17 cellular contexts compared by ENCODE assay signal in genomic region chr4:165382640-165383039, GRCh38. TPM values are rescaled to one million over a fixed set of nuclear protein-coding genes. Genes with fewer than 3 reads are reported as not detected.
DNase-seq lines count a peak whose midpoint lies in the region; ATAC-seq, FAIRE-seq and TF ChIP-seq lines count a peak whose summit lies in the region.
"Had no signal": no experiment of that assay in that cellular context is flagged by ENCODE, and none has a peak within 500 bp of the region (broad histone marks: within the 10 kb centered on the region; RNA-seq: fewer than 3 reads in every experiment).

No MANE protein-coding gene starts in this region.

- no peak overlapping the region for H3K4me3 ChIP-seq in keratinocyte (ENCODE audit: control insufficient read depth in 2 of 3, extremely low read depth in 1 of 3, insufficient read depth in 2 of 3, low read depth in 1 of 3, low read length in 3 of 3)
- H3K4me3 ChIP-seq in thoracic aorta, result peak overlapping the region; percentile 50

- no peak overlapping the region for H3K27ac Mint-ChIP-seq in Calu3 (ENCODE audit: unreplicated experiment)
- H3K27ac Mint-ChIP-seq: CD4-positive, alpha-beta memory T cell; IgD-negative memory B cell had no signal

- peaks cover 7% of the 10 kb centered on the region for H3K36me3 Mint-ChIP-seq in Calu3 (ENCODE audit: insufficient read depth, unreplicated experiment)
- H3K36me3 Mint-ChIP-seq: CD4-positive, alpha-beta memory T cell; IgD-negative memory B cell had no signal

- H3K9me3 Mint-ChIP-seq in Calu3 (ENCODE audit: low read depth, unreplicated experiment), result no peaks in the 10 kb centered on the region
- H3K9me3 Mint-ChIP-seq: CD4-positive, alpha-beta memory T cell had no signal

- H2AFZ ChIP-seq in keratinocyte (ENCODE audit: control insufficient read depth, low read length), result no peak overlapping the region

- H3K79me2 ChIP-seq in keratinocyte (ENCODE audit: control insufficient read depth, insufficient read depth, low read length), result no peaks in the 10 kb centered on the region

- peaks cover 5% of the 10 kb centered on the region for H3K27me3 ChIP-seq in keratinocyte (ENCODE audit: control insufficient read depth, extremely low read depth, insufficient read depth, low read length)
- H3K27me3 ChIP-seq in thoracic aorta (replicated peaks; ENCODE audit: insufficient read depth), result no peaks in the 10 kb centered on the region

- H3K4me2 ChIP-seq in keratinocyte (ENCODE audit: control insufficient read depth, extremely low read depth, insufficient read depth, low read depth, low read length), result no peak overlapping the region

- peak; percentile 55 for FAIRE-seq in keratinocyte (lab: Jason Lieb, UNC)
- FAIRE-seq: H54, RCC 7860 had no signal

- no peaks in the 10 kb centered on the region for H3K36me3 ChIP-seq in keratinocyte (ENCODE audit: control insufficient read depth in 2 of 2, extremely low read depth in 1 of 2, insufficient read depth in 2 of 2, low read length in 2 of 2)
- H3K36me3 ChIP-seq in thoracic aorta, result no peaks in the 10 kb centered on the region
- H3K36me3 ChIP-seq: BE2C had no signal

- H4K20me1 ChIP-seq in keratinocyte (ENCODE audit: control insufficient read depth, extremely low read depth, insufficient read depth, low read length), result no peaks in the 10 kb centered on the region

- H3K9me3 ChIP-seq in keratinocyte (ENCODE audit: control insufficient read depth, low read depth, low read length), result no peaks in the 10 kb centered on the region
- no peaks in the 10 kb centered on the region for H3K9me3 ChIP-seq in thoracic aorta
- H3K9me3 ChIP-seq: BE2C had no signal

- peak overlapping the region; percentile 39 for H3K27ac ChIP-seq in cingulate gyrus (ENCODE audit: low read depth, low read length)
- H3K27ac ChIP-seq in keratinocyte (ENCODE audit: control insufficient read depth, insufficient read depth, low read length), result no peak overlapping the region
- peak overlapping the region; percentile 59 to 83 for H3K27ac ChIP-seq in thoracic aorta

- ATAC-seq in thoracic aorta (ENCODE audit: insufficient number of reproducible peaks, low FRiP score, low read depth) (no peak), GM21526 (IDR thresholded peaks at IDR 0.05; ENCODE audit: low FRiP score, unreplicated experiment) (no peak), HG03108 (IDR thresholded peaks at IDR 0.05; ENCODE audit: unreplicated experiment) (no peak), HG02938 (IDR thresholded peaks at IDR 0.05; ENCODE audit: unreplicated experiment) (no peak)

- peak; percentile 31 for DNase-seq in NCI-H69 (lab: John Stamatoyannopoulos, UW)
- no peak for DNase-seq in keratinocyte (ENCODE audit: low read depth, low spot score)
- DNase-seq in thoracic aorta (ENCODE audit: low spot score), result no peak
- no peak for DNase-seq in Calu3
- DNase-seq: BE2C; CD4-positive, alpha-beta memory T cell; DND-41; NCI-H187 treated with DMSO at 0.1 percent for 48 hours; SHP77 had no signal

- intact Hi-C loops in Calu3 (cut with micrococcal nuclease; ENCODE audit: unreplicated experiment), result no loop called here

- CTCF ChIA-PET in Calu3 (lab: Charles Lee), result no interaction called here

- no peak overlapping the region for H3K4me3 Mint-ChIP-seq in Calu3 (ENCODE audit: low read depth, unreplicated experiment)
- H3K4me3 Mint-ChIP-seq: CD4-positive, alpha-beta memory T cell; IgD-negative memory B cell had no signal

- dilution Hi-C loops in keratinocyte (cut with MboI; ENCODE audit: extremely low pct_ligation_motif_present, low sequenced_read_pairs), result no loop called here

- H3K9me1 ChIP-seq in keratinocyte (ENCODE audit: control insufficient read depth, extremely low read depth, insufficient read depth, low read length), result no peaks in the 10 kb centered on the region

- TF ChIP-seq CTCF in keratinocyte (optimal IDR thresholded peaks at IDR 0.05 in 1 of 3, IDR thresholded peaks at IDR 0.05 in 1 of 3, conservative IDR thresholded peaks at IDR 0.05 in 1 of 3; ENCODE audit: extremely low read depth in 1 of 3, insufficient read depth in 2 of 3, low read length in 3 of 3), result no peak
- TF ChIP-seq CTCF in thoracic aorta (IDR thresholded peaks at IDR 0.05), result no peak
- TF ChIP-seq CTCF in Calu3 (IDR thresholded peaks at IDR 0.05; ENCODE audit: unreplicated experiment), result no peak

- peaks cover 10% of the 10 kb centered on the region for H3K4me1 ChIP-seq in keratinocyte (ENCODE audit: control insufficient read depth, extremely low read depth, insufficient read depth, low read length)
- H3K4me1 ChIP-seq in thoracic aorta (ENCODE audit: control insufficient read depth in 1 of 2, low read depth in 2 of 2), result peaks cover 16 to 67% of the 10 kb centered on the region in 2 donors
- H3K4me1 ChIP-seq: BE2C had no signal

- no peaks in the 10 kb centered on the region for H3K4me1 Mint-ChIP-seq in Calu3 (ENCODE audit: low read depth, unreplicated experiment)

- no peaks in the 10 kb centered on the region for H3K27me3 Mint-ChIP-seq in Calu3 (ENCODE audit: unreplicated experiment)

- no peak overlapping the region for H3K9ac ChIP-seq in keratinocyte (ENCODE audit: control insufficient read depth, extremely low read depth, insufficient read depth, low read length)

- no TSS peak for BruUV-seq in Calu3 (replicated peaks; lab: Mats Ljungman, UMichigan)

RNA-seq across cellular contexts. Expression of gene CPE, which starts 3.8 kb away (rescaled TPM):
- polyA plus RNA-seq in keratinocyte, result 1.4 to 3.8 TPM (median 1.9 TPM) in 3 replicates
- polyA plus RNA-seq in keratinocyte (2011; ENCODE audit: low read depth), result 13.5 TPM
- 0.86 and 1.3 TPM in 2 replicates for polyA plus RNA-seq in keratinocyte (2011; cell fraction: cytosol; rRNA removed)
- polyA plus RNA-seq in keratinocyte (2011; cell fraction: nucleus; rRNA removed), result 4.9 and 5.1 TPM in 2 replicates
- polyA plus RNA-seq in keratinocyte (2012; ENCODE audit: low replicate concordance), result 1.1 and 10.5 TPM in 2 replicates
- polyA minus RNA-seq in keratinocyte, result 0.77 to 2.3 TPM (median 1.4 TPM) in 3 replicates
- 5.8 TPM for polyA minus RNA-seq in keratinocyte (2011; cell fraction: cytosol; rRNA and poly(A)+ RNA removed)
- polyA minus RNA-seq in keratinocyte (2011; cell fraction: nucleus; rRNA and poly(A)+ RNA removed), result 1.7 and 3.2 TPM in 2 replicates
- total RNA-seq in thoracic aorta, result 100 to 1,000 TPM; 395 to 458 TPM
- 4.1 and 4.7 TPM in 2 replicates for total RNA-seq in Calu3 (2022)
- total RNA-seq: CD4-positive, alpha-beta memory T cell; HT-29 had no signal
- polyA plus RNA-seq: CD4-positive, alpha-beta memory T cell; IgD-negative memory B cell had no signal

RNA-seq across cellular contexts. Expression of gene MSMO1, which starts 55.2 kb away (rescaled TPM):
- 334 to 541 TPM (median 482 TPM) in 3 replicates for polyA plus RNA-seq in keratinocyte
- polyA plus RNA-seq in keratinocyte (2011; ENCODE audit: low read depth), result 146 TPM
- 228 and 437 TPM in 2 replicates for polyA plus RNA-seq in keratinocyte (2011; cell fraction: cytosol; rRNA removed)
- 478 and 606 TPM in 2 replicates for polyA plus RNA-seq in keratinocyte (2011; cell fraction: nucleus; rRNA removed)
- polyA plus RNA-seq in keratinocyte (2012; ENCODE audit: low replicate concordance), result 188 and 366 TPM in 2 replicates
- polyA minus RNA-seq in keratinocyte, result 101 to 276 TPM (median 151 TPM) in 3 replicates
- polyA minus RNA-seq in keratinocyte (2011; cell fraction: cytosol; rRNA and poly(A)+ RNA removed), result 207 TPM
- 255 and 403 TPM in 2 replicates for polyA minus RNA-seq in keratinocyte (2011; cell fraction: nucleus; rRNA and poly(A)+ RNA removed)
- total RNA-seq in thoracic aorta, result 10 to 100 TPM; 12.3 to 16.7 TPM
- 93.6 and 111 TPM in 2 replicates for total RNA-seq in Calu3 (2022)

Comparison
In these comparisons a context has a peak if more than half of its experiments do, and no peak if none do; other contexts are left out.
1. RNA of gene CPE, which starts 3.8 kb away (total RNA-seq): 395 to 458 TPM in thoracic aorta; 4.1 to 4.7 TPM in Calu3; every median in the first group is over 10 times any median in the second.